In genomic region chrX:70454441-70455365, GRCh38 we compare ENCODE assay signal across 9 cellular contexts. TPM values are rescaled to one million over a fixed set of nuclear protein-coding genes. Genes with fewer than 3 reads are reported as not detected.
DNase-seq lines count a peak whose midpoint lies in the region; ATAC-seq and TF ChIP-seq lines count a peak whose summit lies in the region.
"Had no signal": no experiment of that assay in that cellular context is flagged by ENCODE, and none has a peak within 500 bp of the region (broad histone marks: within the 10 kb centered on the region; RNA-seq: fewer than 3 reads in every experiment).

No MANE protein-coding gene starts in this region.

- H3K4me3 ChIP-seq in Caco-2 (ENCODE audit: low read depth, low read length) (peak overlapping the region; percentile 86), prostate gland (peak overlapping the region; percentile 52 to 55)
- H3K4me3 ChIP-seq in Jurkat, Clone E6-1 (ENCODE audit: low read length) = peak overlapping the region; percentile 61

- peak; percentile 64 for ATAC-seq in GM21381 (IDR thresholded peaks at IDR 0.05; ENCODE audit: unreplicated experiment)

- no peaks in the 10 kb centered on the region for H3K9me3 Mint-ChIP-seq in Caco-2 (ENCODE audit: unreplicated experiment)

- peaks cover 31% of the 10 kb centered on the region for H3K36me3 Mint-ChIP-seq in Caco-2 (ENCODE audit: insufficient read depth, unreplicated experiment)

- DNase-seq in Caco-2 (peak; percentile 95 to 96), RKO (ENCODE audit: low spot score) (peak; percentile 58), glomerular visceral epithelial cell (ENCODE audit: extremely low spot score) (peak; percentile 83), prostate gland (ENCODE audit: low spot score) (peak; percentile 81), posterior vena cava (ENCODE audit: low spot score) (no peak)
- DNase-seq in Jurkat, Clone E6-1 (ENCODE audit: low read depth, low spot score) = peak; percentile 67
- DNase-seq in activated naive CD4-positive, alpha-beta T cell (lab: John Stamatoyannopoulos, UW) = peak in 3 of 4 experiments; percentile 3 to 48 (median 19)

- H3K9me3 ChIP-seq in Caco-2 = no peaks in the 10 kb centered on the region
- H3K9me3 ChIP-seq in prostate gland = no peaks in the 10 kb centered on the region

- TSS peak; percentile 47 for BruUV-seq in Caco-2 (replicated peaks; lab: Mats Ljungman, UMichigan)

- POLR2A ChIA-PET in Caco-2 (lab: Charles Lee) = interaction anchor here (0.6 to 0.7 kb wide), 2 partner anchors 16 to 105 kb away, joined by 4 read pairs; no protein-coding TSS in a partner anchor

- no peaks in the 10 kb centered on the region for H3K36me3 ChIP-seq in Caco-2 (ENCODE audit: control insufficient read depth, insufficient read depth, low read length)
- H3K36me3 ChIP-seq in prostate gland = no peaks in the 10 kb centered on the region

- peak overlapping the region; percentile 97 for H3K4me3 Mint-ChIP-seq in Caco-2 (ENCODE audit: unreplicated experiment)

- intact Hi-C loops in Caco-2 (cut with micrococcal nuclease; ENCODE audit: unreplicated experiment) (loop anchor here (1.0 to 10.0 kb wide), 5 partner anchors 20 to 215 kb away; no protein-coding TSS in a partner anchor), prostate gland (cut with DNase I) (loop anchor here (5.0 to 10.0 kb wide), 2 partner anchors 98 to 210 kb away; no protein-coding TSS in a partner anchor), posterior vena cava (cut with DNase I) (loop anchor here in 1 of 2 donors (5.0 kb wide), 1 partner anchor 98 kb away; no protein-coding TSS in a partner anchor)

- H3K27me3 Mint-ChIP-seq in Caco-2 (ENCODE audit: insufficient read depth, unreplicated experiment) = no peaks in the 10 kb centered on the region

- WGBS in prostate gland = 2% methylated on average over 27 of the region's 48 CpGs

- H3K27me3 ChIP-seq in Caco-2 (replicated peaks; ENCODE audit: control insufficient read depth, insufficient read depth, low read length) (no peaks in the 10 kb centered on the region), prostate gland (replicated peaks; ENCODE audit: insufficient read depth) (no peaks in the 10 kb centered on the region)

- H3K27ac ChIP-seq in prostate gland = peak overlapping the region; percentile 83 to 88

- CTCF ChIA-PET in Caco-2 (lab: Charles Lee) = interaction anchor here (0.6 to 1.1 kb wide), 3 partner anchors 25 to 99 kb away, joined by 7 to 8 read pairs (median 8); no protein-coding TSS in a partner anchor

- H3K4me1 ChIP-seq in Caco-2 = peaks cover 16% of the 10 kb centered on the region; the same call in 1 of the 2 replicates
- no peaks in the 10 kb centered on the region for H3K4me1 ChIP-seq in prostate gland (replicated peaks)

- TF ChIP-seq POLR2A in prostate gland (IDR thresholded peaks at IDR 0.05) = peak; percentile 20

- H3K4me1 Mint-ChIP-seq in Caco-2 (ENCODE audit: low read depth, unreplicated experiment) = peaks cover 6% of the 10 kb centered on the region

- TF ChIP-seq CTCF in Caco-2 (IDR thresholded peaks at IDR 0.05; ENCODE audit: insufficient read depth in 1 of 2, low read depth in 1 of 2, low read length in 1 of 2, severe bottlenecking in 1 of 2, unreplicated experiment in 1 of 2) (peak; percentile 69 to 92), prostate gland (IDR thresholded peaks at IDR 0.05) (peak; percentile 27 to 81 (median 66))

- H3K27ac Mint-ChIP-seq in Caco-2 (ENCODE audit: unreplicated experiment) = peak overlapping the region; percentile 94

RNA-seq across cellular contexts. Expression of gene DLG3, which starts 10.1 kb away (rescaled TPM):
- total RNA-seq in Caco-2 (2022) (56.9 and 58.5 TPM in 2 replicates), prostate gland (10 to 100 TPM; 11.9 to 29.1 TPM), posterior vena cava (10 to 100 TPM; 13.2 to 19.4 TPM)
- polyA plus RNA-seq in Jurkat, Clone E6-1 (2012; ENCODE audit: insufficient read depth, insufficient read length) = 11.3 TPM

RNA-seq across cellular contexts. Expression of gene GDPD2, which starts 31.6 kb away (rescaled TPM):
- total RNA-seq in Caco-2 (2022) (1.9 and 2.2 TPM in 2 replicates), prostate gland (not detected), posterior vena cava (not detected)
- not detected for polyA plus RNA-seq in Jurkat, Clone E6-1 (2012; ENCODE audit: insufficient read depth, insufficient read length)
- total RNA-seq: activated CD8-positive, alpha-beta memory T cell treated with anti-CD3 and anti-CD28 coated beads for 36 hours had no signal
